ENCODE assay signal across 21 cellular contexts in genomic region chr5:154312571-154312970, GRCh38.
DNase-seq lines count a peak whose midpoint lies in the region; ATAC-seq, FAIRE-seq and TF ChIP-seq lines count a peak whose summit lies in the region.
"Had no signal": no experiment of that assay in that cellular context is flagged by ENCODE, and none has a peak within 500 bp of the region (broad histone marks: within the 10 kb centered on the region; RNA-seq: fewer than 3 reads in every experiment).

No MANE protein-coding gene starts in this region.

- peaks cover 37% of the 10 kb centered on the region for H3K4me1 Mint-ChIP-seq in astrocyte (ENCODE audit: low read depth, unreplicated experiment)

- no peak for TF ChIP-seq EP300 in suprapubic skin (IDR thresholded peaks at IDR 0.05)

- H3K27me3 ChIP-seq in astrocyte (ENCODE audit: insufficient read depth, low read length) (no peaks in the 10 kb centered on the region), suprapubic skin (no peaks in the 10 kb centered on the region)
- H3K27me3 ChIP-seq: spleen had no signal

- no peak overlapping the region for H3K9ac ChIP-seq in astrocyte (ENCODE audit: low read length)

- H3K27me3 Mint-ChIP-seq in astrocyte (ENCODE audit: low read depth, unreplicated experiment) = no peaks in the 10 kb centered on the region
- H3K27me3 Mint-ChIP-seq: activated CD4-positive, alpha-beta memory T cell treated with anti-CD3 and anti-CD28 coated beads, Interleukin-2, amount 10 ng/mL, durations not matched to agents 7 days and 5 days; activated naive CD4-positive, alpha-beta T cell treated with anti-CD3 and anti-CD28 coated beads, Interleukin-2, amount 10 ng/mL, durations not matched to agents 7 days and 5 days; activated T-cell treated with anti-CD3 and anti-CD28 coated beads, Interleukin-2, amount 50 U/mL, for 24 hours had no signal

- H2AFZ ChIP-seq in astrocyte (ENCODE audit: low read depth, low read length) = no peak overlapping the region

- DNase-seq in HCEC 1CT = peak; percentile 33
- DNase-seq in astrocyte (ENCODE audit: low read depth) = peak; percentile 41
- DNase-seq in fibroblast of peridontal ligament (ENCODE audit: extremely low read depth) = peak; percentile 47
- no peak for DNase-seq in suprapubic skin (ENCODE audit: low spot score in 2 of 2)
- no peak for DNase-seq in GDM1 (lab: John Stamatoyannopoulos, UW)
- DNase-seq: activated CD4-positive, alpha-beta memory T cell treated with anti-CD3 and anti-CD28 coated beads, Interleukin-2, amount 10 ng/mL, durations not matched to agents 7 days and 5 days; activated naive CD4-positive, alpha-beta T cell treated with anti-CD3 and anti-CD28 coated beads, Interleukin-2, amount 10 ng/mL, durations not matched to agents 7 days and 5 days; activated T-cell treated with anti-CD3 and anti-CD28 coated beads, Interleukin-2, amount 50 U/mL, for 24 hours; effector CD4-positive, alpha-beta T cell; MM.1S; NCI-H187 treated with DMSO at 0.1 percent for 48 hours; psoas muscle; spleen; WERI-Rb-1 had no signal

- H3K27ac ChIP-seq in astrocyte (ENCODE audit: low read depth, low read length) = no peak overlapping the region
- no peak overlapping the region for H3K27ac ChIP-seq in suprapubic skin
- H3K27ac ChIP-seq: C4-2B, psoas muscle, spleen, WERI-Rb-1 had no signal

- no peak for TF ChIP-seq CTCF in astrocyte (IDR thresholded peaks at IDR 0.05; ENCODE audit: insufficient read depth, low read depth, low read length)
- TF ChIP-seq CTCF in suprapubic skin (IDR thresholded peaks at IDR 0.05) = no peak

- no peak for TF ChIP-seq POLR2A in suprapubic skin (IDR thresholded peaks at IDR 0.05)

- H3K9me3 Mint-ChIP-seq in astrocyte (ENCODE audit: unreplicated experiment) = no peaks in the 10 kb centered on the region
- H3K9me3 Mint-ChIP-seq: activated CD4-positive, alpha-beta memory T cell treated with anti-CD3 and anti-CD28 coated beads, Interleukin-2, amount 10 ng/mL, durations not matched to agents 7 days and 5 days; activated naive CD4-positive, alpha-beta T cell treated with anti-CD3 and anti-CD28 coated beads, Interleukin-2, amount 10 ng/mL, durations not matched to agents 7 days and 5 days; neural crest cell; T-helper 1 cell treated with Interleukin-12 subunit alpha and Interleukin-12 subunit beta and Interleukin-4 antibody, amounts not matched to agents 30 μg/mL and 1 μg/mL, for 36 hours had no signal

- ATAC-seq in HG02981 (IDR thresholded peaks at IDR 0.05; ENCODE audit: unreplicated experiment) = no peak
- no peak for ATAC-seq in activated CD4-positive, CD25-positive, alpha-beta regulatory T cell treated with anti-CD3 and anti-CD28 coated beads, Interleukin-2, amount 50 U/mL, for 24 hours
- ATAC-seq: HepG2, psoas muscle, Right ventricle myocardium inferior had no signal

- no peak overlapping the region for H3K4me2 ChIP-seq in astrocyte (ENCODE audit: low read length)

- no peaks in the 10 kb centered on the region for H4K20me1 ChIP-seq in astrocyte (ENCODE audit: insufficient read depth, low read length)

- H3K36me3 ChIP-seq in astrocyte (ENCODE audit: insufficient read depth, low read length) (peaks cover 3% of the 10 kb centered on the region), suprapubic skin (no peaks in the 10 kb centered on the region)
- H3K36me3 ChIP-seq: WERI-Rb-1 had no signal

- no peak for FAIRE-seq in astrocyte (lab: Jason Lieb, UNC)
- FAIRE-seq: HepG2 had no signal

- H3K9me3 ChIP-seq in astrocyte (ENCODE audit: insufficient read depth, low read depth, low read length) (no peaks in the 10 kb centered on the region), suprapubic skin (no peaks in the 10 kb centered on the region)
- H3K9me3 ChIP-seq: psoas muscle, spleen had no signal

- H3K27ac Mint-ChIP-seq in astrocyte (ENCODE audit: unreplicated experiment) = no peak overlapping the region
- H3K27ac Mint-ChIP-seq: activated CD4-positive, alpha-beta memory T cell treated with anti-CD3 and anti-CD28 coated beads, Interleukin-2, amount 10 ng/mL, durations not matched to agents 7 days and 5 days; activated naive CD4-positive, alpha-beta T cell treated with anti-CD3 and anti-CD28 coated beads, Interleukin-2, amount 10 ng/mL, durations not matched to agents 7 days and 5 days; activated T-cell treated with anti-CD3 and anti-CD28 coated beads, Interleukin-2, amount 50 U/mL, for 24 hours; T-helper 1 cell treated with Interleukin-12 subunit alpha and Interleukin-12 subunit beta and Interleukin-4 antibody, amounts not matched to agents 30 μg/mL and 1 μg/mL, for 36 hours had no signal

- H3K4me1 ChIP-seq in astrocyte (ENCODE audit: insufficient read depth, low read length) (peaks cover 34% of the 10 kb centered on the region), suprapubic skin (no peaks in the 10 kb centered on the region)

- no peak overlapping the region for H3K4me3 Mint-ChIP-seq in astrocyte (ENCODE audit: unreplicated experiment)
- H3K4me3 Mint-ChIP-seq: activated CD4-positive, alpha-beta memory T cell treated with anti-CD3 and anti-CD28 coated beads, Interleukin-2, amount 10 ng/mL, durations not matched to agents 7 days and 5 days; activated naive CD4-positive, alpha-beta T cell treated with anti-CD3 and anti-CD28 coated beads, Interleukin-2, amount 10 ng/mL, durations not matched to agents 7 days and 5 days; activated T-cell treated with anti-CD3 and anti-CD28 coated beads, Interleukin-2, amount 50 U/mL, for 24 hours; neural crest cell; T-helper 1 cell treated with Interleukin-12 subunit alpha and Interleukin-12 subunit beta and Interleukin-4 antibody, amounts not matched to agents 30 μg/mL and 1 μg/mL, for 36 hours had no signal

- H3K36me3 Mint-ChIP-seq in astrocyte (ENCODE audit: low read depth, unreplicated experiment) = peaks cover 21% of the 10 kb centered on the region
- H3K36me3 Mint-ChIP-seq: activated naive CD4-positive, alpha-beta T cell treated with anti-CD3 and anti-CD28 coated beads, Interleukin-2, amount 10 ng/mL, durations not matched to agents 7 days and 5 days had no signal

- no peak overlapping the region for H3K4me3 ChIP-seq in astrocyte (ENCODE audit: insufficient read depth, low read depth, low read length)
- H3K4me3 ChIP-seq in suprapubic skin = no peak overlapping the region
- H3K4me3 ChIP-seq: psoas muscle, spleen had no signal

- H3K79me2 ChIP-seq in astrocyte (ENCODE audit: insufficient read depth, low read length) = peaks cover 25% of the 10 kb centered on the region

Comparison
In these comparisons a context has a peak if more than half of its experiments do, and no peak if none do; other contexts are left out.
1. DNase-seq: peak in HCEC 1CT (single experiment), astrocyte (single experiment) and fibroblast of peridontal ligament (single experiment); none in suprapubic skin (0 of 2) and GDM1 (single experiment).